ENCODE assay signal across 12 cellular contexts in the genomic region with DNA sequence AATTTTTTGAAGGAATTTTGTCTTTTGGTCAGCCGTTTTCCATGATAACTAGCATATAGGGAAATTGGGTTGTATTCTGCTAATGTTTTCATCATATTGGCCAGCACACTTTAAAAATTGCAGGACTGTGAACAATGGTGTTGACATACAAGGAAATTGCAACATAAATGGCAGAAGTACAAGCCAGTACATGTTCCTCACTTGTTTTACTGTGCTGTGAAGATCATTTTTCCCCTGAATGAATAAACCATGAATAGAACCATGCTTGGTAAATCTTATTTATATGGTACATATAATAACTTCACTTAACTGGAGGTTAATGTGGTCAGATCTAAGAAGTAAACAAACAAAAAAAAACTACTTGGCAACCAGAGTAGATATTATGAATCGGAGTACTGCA. TPM values are rescaled to one million over a fixed set of nuclear protein-coding genes. Genes with fewer than 3 reads are reported as not detected.
A peak's percentile ranks its signal among the peaks of the same experiment; 100 is the strongest.
DNase-seq lines count a peak whose midpoint lies in the region; ATAC-seq and TF ChIP-seq lines count a peak whose summit lies in the region.
"Had no signal": no experiment of that assay in that cellular context is flagged by ENCODE, and none has a peak within 500 bp of the region (broad histone marks: within the 10 kb centered on the region; RNA-seq: fewer than 3 reads in every experiment).

No MANE protein-coding gene starts in this region.

- POLR2A ChIA-PET in activated CD8-positive, alpha-beta T cell treated with anti-CD3 and anti-CD28 coated beads, Interleukin-2, amount 10 ng/mL, durations not matched to agents 7 days and 5 days (lab: Charles Lee), result no interaction called here

- TF ChIP-seq CTCF in fibroblast of villous mesenchyme (IDR thresholded peaks at IDR 0.05; ENCODE audit: insufficient read depth, low read depth, low read length) (no peak), upper lobe of left lung (IDR thresholded peaks at IDR 0.05) (no peak)

- CTCF ChIA-PET in activated CD8-positive, alpha-beta T cell treated with anti-CD3 and anti-CD28 coated beads, Interleukin-2, amount 10 ng/mL, durations not matched to agents 7 days and 5 days (lab: Charles Lee), result no interaction called here

- no peaks in the 10 kb centered on the region for H3K9me3 Mint-ChIP-seq in activated CD8-positive, alpha-beta T cell treated with anti-CD3 and anti-CD28 coated beads, Interleukin-2, amount 10 ng/mL, durations not matched to agents 7 days and 5 days (ENCODE audit: insufficient read depth)
- H3K9me3 Mint-ChIP-seq in activated CD4-positive, alpha-beta T cell treated with anti-CD3 and anti-CD28 coated beads, Interleukin-2, amount 10 ng/mL, durations not matched to agents 24 days and 14 days, result no peaks in the 10 kb centered on the region
- H3K9me3 Mint-ChIP-seq: nephron progenitor cell; T-helper 1 cell treated with Interleukin-12 subunit alpha and Interleukin-12 subunit beta and Interleukin-4 antibody, amounts not matched to agents 30 μg/mL and 1 μg/mL, for 36 hours had no signal

- peak overlapping the region in 2 of 4 donors; percentile 25 to 61 for H3K27ac ChIP-seq in upper lobe of left lung
- H3K27ac ChIP-seq: BLaER1 had no signal

- ATAC-seq in upper lobe of left lung (ENCODE audit: low FRiP score in 2 of 2), result peak; percentile 72 to 89
- no peak for ATAC-seq in activated CD8-positive, alpha-beta T cell treated with anti-CD3 and anti-CD28 coated beads, Interleukin-2, amount 10 ng/mL, durations not matched to agents 7 days and 5 days

- no peaks in the 10 kb centered on the region for H3K27me3 ChIP-seq in upper lobe of left lung
- H3K27me3 ChIP-seq: BLaER1 had no signal

- TF ChIP-seq POLR2A in upper lobe of left lung (IDR thresholded peaks at IDR 0.05), result no peak

- WGBS in upper lobe of left lung, 2 donors, result 56 to 58% methylated on average over 2 of the region's 2 CpGs

- no peaks in the 10 kb centered on the region for H3K9me3 ChIP-seq in upper lobe of left lung
- H3K9me3 ChIP-seq: BLaER1 had no signal

- H3K4me3 ChIP-seq in fibroblast of villous mesenchyme (ENCODE audit: low read depth, low read length) (no peak overlapping the region), upper lobe of left lung (no peak overlapping the region)
- H3K4me3 ChIP-seq: BLaER1 had no signal

- intact Hi-C loops in activated CD4-positive, alpha-beta T cell treated with anti-CD3 and anti-CD28 coated beads, Interleukin-2, amount 10 ng/mL, durations not matched to agents 24 days and 14 days (cut with micrococcal nuclease), result no loop called here

- no peak overlapping the region for H3K27ac Mint-ChIP-seq in activated CD8-positive, alpha-beta T cell treated with anti-CD3 and anti-CD28 coated beads, Interleukin-2, amount 10 ng/mL, durations not matched to agents 7 days and 5 days
- H3K27ac Mint-ChIP-seq in activated CD4-positive, alpha-beta T cell treated with anti-CD3 and anti-CD28 coated beads, Interleukin-2, amount 10 ng/mL, durations not matched to agents 24 days and 14 days, result no peak overlapping the region
- H3K27ac Mint-ChIP-seq: nephron progenitor cell; T-helper 1 cell treated with Interleukin-12 subunit alpha and Interleukin-12 subunit beta and Interleukin-4 antibody, amounts not matched to agents 30 μg/mL and 1 μg/mL, for 36 hours had no signal

- peak in 1 of 4 donors; percentile 13 for TF ChIP-seq EP300 in upper lobe of left lung (IDR thresholded peaks at IDR 0.05)

- H3K36me3 Mint-ChIP-seq in activated CD8-positive, alpha-beta T cell treated with anti-CD3 and anti-CD28 coated beads, Interleukin-2, amount 10 ng/mL, durations not matched to agents 7 days and 5 days (ENCODE audit: low read depth), result peaks cover 7% of the 10 kb centered on the region
- no peaks in the 10 kb centered on the region for H3K36me3 Mint-ChIP-seq in activated CD4-positive, alpha-beta T cell treated with anti-CD3 and anti-CD28 coated beads, Interleukin-2, amount 10 ng/mL, durations not matched to agents 24 days and 14 days (ENCODE audit: low read depth)

- H3K4me3 Mint-ChIP-seq in activated CD8-positive, alpha-beta T cell treated with anti-CD3 and anti-CD28 coated beads, Interleukin-2, amount 10 ng/mL, durations not matched to agents 7 days and 5 days, result no peak overlapping the region
- H3K4me3 Mint-ChIP-seq in activated CD4-positive, alpha-beta T cell treated with anti-CD3 and anti-CD28 coated beads, Interleukin-2, amount 10 ng/mL, durations not matched to agents 24 days and 14 days, result no peak overlapping the region
- H3K4me3 Mint-ChIP-seq: nephron progenitor cell; T-helper 1 cell treated with Interleukin-12 subunit alpha and Interleukin-12 subunit beta and Interleukin-4 antibody, amounts not matched to agents 30 μg/mL and 1 μg/mL, for 36 hours had no signal

- no peaks in the 10 kb centered on the region for H3K4me1 Mint-ChIP-seq in activated CD8-positive, alpha-beta T cell treated with anti-CD3 and anti-CD28 coated beads, Interleukin-2, amount 10 ng/mL, durations not matched to agents 7 days and 5 days (ENCODE audit: low read depth)
- peaks cover 8% of the 10 kb centered on the region for H3K4me1 Mint-ChIP-seq in activated CD4-positive, alpha-beta T cell treated with anti-CD3 and anti-CD28 coated beads, Interleukin-2, amount 10 ng/mL, durations not matched to agents 24 days and 14 days

- H3K27me3 Mint-ChIP-seq in activated CD8-positive, alpha-beta T cell treated with anti-CD3 and anti-CD28 coated beads, Interleukin-2, amount 10 ng/mL, durations not matched to agents 7 days and 5 days (ENCODE audit: low read depth), result no peaks in the 10 kb centered on the region
- no peaks in the 10 kb centered on the region for H3K27me3 Mint-ChIP-seq in activated CD4-positive, alpha-beta T cell treated with anti-CD3 and anti-CD28 coated beads, Interleukin-2, amount 10 ng/mL, durations not matched to agents 24 days and 14 days

- peaks cover 15 to 25% (median 19%) of the 10 kb centered on the region in 4 donors for H3K4me1 ChIP-seq in upper lobe of left lung
- H3K4me1 ChIP-seq: BLaER1 had no signal

- peak; percentile 44 for DNase-seq in NCI-H510A treated with DMSO at 0.1 percent for 48 hours (lab: John Stamatoyannopoulos, UW)
- no peak for DNase-seq in NCI-H510A (lab: John Stamatoyannopoulos, UW)
- DNase-seq in NOMO-1 treated with DMSO at 0.1 percent for 48 hours (lab: John Stamatoyannopoulos, UW; ENCODE audit: unreplicated experiment), result peak; percentile 91
- DNase-seq in fibroblast of villous mesenchyme (ENCODE audit: low read depth), result peak; percentile 84
- no peak for DNase-seq in upper lobe of left lung
- no peak for DNase-seq in activated CD8-positive, alpha-beta T cell treated with anti-CD3 and anti-CD28 coated beads, Interleukin-2, amount 10 ng/mL, durations not matched to agents 7 days and 5 days
- no peak for DNase-seq in globus pallidus (ENCODE audit: low spot score)
- no peak for DNase-seq in activated CD4-positive, alpha-beta T cell treated with anti-CD3 and anti-CD28 coated beads, Interleukin-2, amount 10 ng/mL, durations not matched to agents 24 days and 14 days
- DNase-seq: activated effector memory CD4-positive, alpha-beta T cell treated with Interleukin-2 at 50 U/mL for 16 hours; nephron progenitor cell had no signal

- peaks cover 0 to 13% (median 0%) of the 10 kb centered on the region in 4 donors for H3K36me3 ChIP-seq in upper lobe of left lung

RNA-seq across cellular contexts. Expression of gene OMG, which starts 22.8 kb away (rescaled TPM):
- 0.43 TPM in 1 of 2 replicates, not detected in the other for total RNA-seq in fibroblast of villous mesenchyme
- 10 to 100 TPM in 1 of 6 donors, 1 to 10 TPM in 4, not detected in 1; 2.1 to 25.7 (median 7.3) TPM for total RNA-seq in upper lobe of left lung
- total RNA-seq in activated CD8-positive, alpha-beta T cell treated with anti-CD3 and anti-CD28 coated beads, Interleukin-2, amount 10 ng/mL, durations not matched to agents 7 days and 5 days, result under 1 TPM; 0.29 to 0.50 TPM
- total RNA-seq in activated CD4-positive, alpha-beta T cell treated with anti-CD3 and anti-CD28 coated beads, Interleukin-2, amount 10 ng/mL, durations not matched to agents 24 days and 14 days, result 0.09 and 0.35 TPM in 2 replicates

RNA-seq across cellular contexts. Expression of gene EVI2B, which starts 39.6 kb away (rescaled TPM):
- total RNA-seq in fibroblast of villous mesenchyme (under 0.01 TPM in 2 replicates), upper lobe of left lung (10 to 100 TPM; 23.1 to 90.0 (median 50.6) TPM)
- total RNA-seq in activated CD8-positive, alpha-beta T cell treated with anti-CD3 and anti-CD28 coated beads, Interleukin-2, amount 10 ng/mL, durations not matched to agents 7 days and 5 days, result 10 to 100 TPM; 49.1 to 52.6 TPM
- total RNA-seq in activated CD4-positive, alpha-beta T cell treated with anti-CD3 and anti-CD28 coated beads, Interleukin-2, amount 10 ng/mL, durations not matched to agents 24 days and 14 days, result 16.6 and 18.7 TPM in 2 replicates

RNA-seq across cellular contexts. Expression of gene EVI2A, which starts 47.2 kb away (rescaled TPM):
- 0.32 and 0.43 TPM in 2 replicates for total RNA-seq in fibroblast of villous mesenchyme
- 10 to 100 TPM in 5 of 6 donors, 1 to 10 TPM in 1; 6.1 to 31.3 (median 23.8) TPM for total RNA-seq in upper lobe of left lung
- 10 to 100 TPM; 40.4 to 44.2 TPM for total RNA-seq in activated CD8-positive, alpha-beta T cell treated with anti-CD3 and anti-CD28 coated beads, Interleukin-2, amount 10 ng/mL, durations not matched to agents 7 days and 5 days
- total RNA-seq in activated CD4-positive, alpha-beta T cell treated with anti-CD3 and anti-CD28 coated beads, Interleukin-2, amount 10 ng/mL, durations not matched to agents 24 days and 14 days, result 30.4 and 31.5 TPM in 2 replicates

Comparison
In these comparisons a context has a peak if more than half of its experiments do, and no peak if none do; other contexts are left out.
1. DNase-seq: peak in NCI-H510A treated with DMSO at 0.1 percent for 48 hours (single experiment), NOMO-1 treated with DMSO at 0.1 percent for 48 hours (single experiment) and fibroblast of villous mesenchyme (single experiment); none in NCI-H510A (single experiment), upper lobe of left lung (0 of 2), activated CD8-positive, alpha-beta T cell treated with anti-CD3 and anti-CD28 coated beads, Interleukin-2, amount 10 ng/mL, durations not matched to agents 7 days and 5 days (single experiment), globus pallidus (single experiment) and activated CD4-positive, alpha-beta T cell treated with anti-CD3 and anti-CD28 coated beads, Interleukin-2, amount 10 ng/mL, durations not matched to agents 24 days and 14 days (single experiment).
2. RNA of gene EVI2B, which starts 39.6 kb away (total RNA-seq): 23.1 to 90.0 TPM in upper lobe of left lung, 49.1 to 52.6 TPM in activated CD8-positive, alpha-beta T cell treated with anti-CD3 and anti-CD28 coated beads, Interleukin-2, amount 10 ng/mL, durations not matched to agents 7 days and 5 days and 16.6 to 18.7 TPM in activated CD4-positive, alpha-beta T cell treated with anti-CD3 and anti-CD28 coated beads, Interleukin-2, amount 10 ng/mL, durations not matched to agents 24 days and 14 days; under 0.01 TPM in fibroblast of villous mesenchyme; every median in the first group is over 10 times any median in the second.